10 cellular contexts compared by ENCODE assay signal in genomic region chr2:15943914-15944313, GRCh38. TPM values are rescaled to one million over a fixed set of nuclear protein-coding genes. Genes with fewer than 3 reads are reported as not detected.
DNase-seq lines count a peak whose midpoint lies in the region; ATAC-seq, FAIRE-seq and TF ChIP-seq lines count a peak whose summit lies in the region.
"Had no signal": no experiment of that assay in that cellular context is flagged by ENCODE, and none has a peak within 500 bp of the region (broad histone marks: within the 10 kb centered on the region; RNA-seq: fewer than 3 reads in every experiment).

No MANE protein-coding gene starts in this region.

- DNase-seq in CD4-positive, alpha-beta T cell, result no peak
- DNase-seq in NCI-H1092 treated with DMSO at 0.1 percent for 48 hours (lab: John Stamatoyannopoulos, UW) (peak; percentile 6), mucosa of descending colon (peak in 1 of 3 donors; percentile 64), GM12891 (ENCODE audit: insufficient read length, low spot score) (no peak)
- DNase-seq in central memory CD4-positive, alpha-beta T cell, result no peak
- no peak for DNase-seq in activated CD8-positive, alpha-beta T cell treated with anti-CD3 and anti-CD28 coated beads for 36 hours
- DNase-seq: MG63 had no signal

- H3K36me3 ChIP-seq in ectodermal cell (ENCODE audit: control insufficient read depth, insufficient read depth, low read length), result peaks cover 17% of the 10 kb centered on the region
- H3K36me3 ChIP-seq in mucosa of descending colon (ENCODE audit: low read depth), result no peaks in the 10 kb centered on the region
- H3K36me3 ChIP-seq: MG63 had no signal

- no peaks in the 10 kb centered on the region for H3K9me3 ChIP-seq in CD4-positive, alpha-beta T cell (ENCODE audit: control insufficient read depth, low read length)
- no peaks in the 10 kb centered on the region for H3K9me3 ChIP-seq in ectodermal cell (ENCODE audit: control insufficient read depth, low read length)
- H3K9me3 ChIP-seq in mucosa of descending colon, result no peaks in the 10 kb centered on the region
- H3K9me3 ChIP-seq: MG63 had no signal

- ATAC-seq in CD4-positive, alpha-beta T cell (ENCODE audit: poor library complexity), result no peak
- peak; percentile 28 for ATAC-seq in mucosa of descending colon
- no peak for ATAC-seq in activated CD8-positive, alpha-beta T cell treated with anti-CD3 and anti-CD28 coated beads for 36 hours
- no peak for ATAC-seq in GM18861 (IDR thresholded peaks at IDR 0.05; ENCODE audit: unreplicated experiment)

- H3K4me3 ChIP-seq in ectodermal cell (ENCODE audit: insufficient read depth, low read depth, low read length) (peak overlapping the region; percentile 91), mucosa of descending colon (no peak overlapping the region)

- no peak overlapping the region for H3K27ac ChIP-seq in CD4-positive, alpha-beta T cell (ENCODE audit: low read depth, low read length)
- H3K27ac ChIP-seq in ectodermal cell (ENCODE audit: insufficient read depth, low read depth, low read length, poor library complexity, severe bottlenecking), result no peak overlapping the region

- CTCF ChIA-PET in CD4-positive, alpha-beta T cell (lab: Charles Lee), result no interaction called here
- CTCF ChIA-PET in activated CD8-positive, alpha-beta T cell treated with anti-CD3 and anti-CD28 coated beads for 36 hours (lab: Charles Lee), result interaction anchor here (1.0 to 1.2 kb wide), 2 partner anchors 13 to 21 kb away, joined by 4 to 6 read pairs; no protein-coding TSS in a partner anchor

- intact Hi-C loops in CD4-positive, alpha-beta T cell (cut with DNase I, micrococcal nuclease), result loop anchor here (5.0 to 10.0 kb wide), 3 partner anchors 143 to 813 kb away; no protein-coding TSS in a partner anchor
- intact Hi-C loops in mucosa of descending colon (cut with DNase I, micrococcal nuclease), result loop anchor here (10.0 kb wide), 2 partner anchors 341 to 561 kb away; no protein-coding TSS in a partner anchor
- intact Hi-C loops in activated CD8-positive, alpha-beta T cell treated with anti-CD3 and anti-CD28 coated beads for 36 hours (cut with micrococcal nuclease), result loop anchor here (5.0 kb wide), 2 partner anchors 338 to 663 kb away; no protein-coding TSS in a partner anchor

- H3K4me1 Mint-ChIP-seq in CD4-positive, alpha-beta T cell (ENCODE audit: low read depth), result peaks cover 35% of the 10 kb centered on the region
- peaks cover 21% of the 10 kb centered on the region for H3K4me1 Mint-ChIP-seq in activated CD8-positive, alpha-beta T cell treated with anti-CD3 and anti-CD28 coated beads for 36 hours (ENCODE audit: low read depth)

- 14 to 15% methylated on average over 3 to 4 of the region's 4 CpGs for WGBS in ectodermal cell, 2 experiments

- H3K4me1 ChIP-seq in ectodermal cell (ENCODE audit: control insufficient read depth, insufficient read depth, low read length), result peaks cover 12% of the 10 kb centered on the region
- peaks cover 34% of the 10 kb centered on the region for H3K4me1 ChIP-seq in mucosa of descending colon (ENCODE audit: low read depth)

- FAIRE-seq in GM12891 (lab: Jason Lieb, UNC), result no peak

- TF ChIP-seq CTCF in CD4-positive, alpha-beta T cell (IDR thresholded peaks at IDR 0.05), result no peak
- no peak for TF ChIP-seq CTCF in mucosa of descending colon (IDR thresholded peaks at IDR 0.05)
- no peak for TF ChIP-seq CTCF in activated CD8-positive, alpha-beta T cell treated with anti-CD3 and anti-CD28 coated beads for 36 hours (IDR thresholded peaks at IDR 0.05)

- POLR2A ChIA-PET in CD4-positive, alpha-beta T cell (lab: Charles Lee), result interaction anchor here (1.0 to 1.5 kb wide), 2 partner anchors 22 to 198 kb away, joined by 4 to 10 read pairs; no protein-coding TSS in a partner anchor
- POLR2A ChIA-PET in activated CD8-positive, alpha-beta T cell treated with anti-CD3 and anti-CD28 coated beads for 36 hours (lab: Charles Lee), result interaction anchor here (1.4 kb wide), 1 partner anchor 22 kb away, joined by 4 read pairs; no protein-coding TSS in a partner anchor

- no peak for TF ChIP-seq POLR2A in GM12891 (IDR thresholded peaks at IDR 0.05; ENCODE audit: low read depth, low read length)

- no peak overlapping the region for H3K27ac Mint-ChIP-seq in CD4-positive, alpha-beta T cell
- no peak overlapping the region for H3K27ac Mint-ChIP-seq in activated CD8-positive, alpha-beta T cell treated with anti-CD3 and anti-CD28 coated beads for 36 hours

- peak overlapping the region; percentile 84 for H3K4me3 Mint-ChIP-seq in CD4-positive, alpha-beta T cell
- H3K4me3 Mint-ChIP-seq in activated CD8-positive, alpha-beta T cell treated with anti-CD3 and anti-CD28 coated beads for 36 hours, result no peak overlapping the region

- no peaks in the 10 kb centered on the region for H3K36me3 Mint-ChIP-seq in CD4-positive, alpha-beta T cell (ENCODE audit: low read depth)
- H3K36me3 Mint-ChIP-seq in activated CD8-positive, alpha-beta T cell treated with anti-CD3 and anti-CD28 coated beads for 36 hours (ENCODE audit: low read depth), result no peaks in the 10 kb centered on the region

- H3K27me3 Mint-ChIP-seq in CD4-positive, alpha-beta T cell, result peaks cover 29% of the 10 kb centered on the region
- H3K27me3 Mint-ChIP-seq in activated CD8-positive, alpha-beta T cell treated with anti-CD3 and anti-CD28 coated beads for 36 hours, result peaks cover 32% of the 10 kb centered on the region

- no peaks in the 10 kb centered on the region for H3K9me3 Mint-ChIP-seq in CD4-positive, alpha-beta T cell
- no peaks in the 10 kb centered on the region for H3K9me3 Mint-ChIP-seq in activated CD8-positive, alpha-beta T cell treated with anti-CD3 and anti-CD28 coated beads for 36 hours

- peaks cover 42% of the 10 kb centered on the region for H3K27me3 ChIP-seq in CD4-positive, alpha-beta T cell (ENCODE audit: control insufficient read depth, insufficient read depth, low read length)
- H3K27me3 ChIP-seq in ectodermal cell (ENCODE audit: control insufficient read depth, insufficient read depth, low read length, poor library complexity, severe bottlenecking), result no peaks in the 10 kb centered on the region

TF ChIP-seq in GM12891, 5 proteins besides CTCF, POLR2A, EP300 and RAD21:
- no peak for TF ChIP-seq PAX5 (IDR thresholded peaks at IDR 0.05; ENCODE audit: insufficient read depth, low read length, severe bottlenecking)

RNA-seq across cellular contexts. Expression of gene MYCN, which starts 3.6 kb away (rescaled TPM):
- under 1 TPM in 1 of 2 experiments, not detected in 1; 0.19 TPM for total RNA-seq in CD4-positive, alpha-beta T cell
- 78.1 TPM for polyA plus RNA-seq in ectodermal cell (2013, experiment 1 of 4)
- polyA plus RNA-seq in ectodermal cell (2013, experiment 2 of 4), result 76.5 TPM
- polyA plus RNA-seq in ectodermal cell (2013, experiment 3 of 4), result 64.1 TPM
- 60.0 TPM for polyA plus RNA-seq in ectodermal cell (2013, experiment 4 of 4)
- 1 to 10 TPM in 2 of 3 donors, under 1 TPM in 1; 0.52 to 1.1 (median 1.1) TPM for total RNA-seq in mucosa of descending colon
- total RNA-seq in activated CD8-positive, alpha-beta T cell treated with anti-CD3 and anti-CD28 coated beads for 36 hours, result under 1 TPM; 0.16 to 0.22 TPM
- not detected for polyA plus RNA-seq in GM12891 (2012; ENCODE audit: low read depth, missing spikeins)
- total RNA-seq: fibroblast of lung had no signal
- polyA plus RNA-seq: fibroblast of lung had no signal
